Comparison of ENCODE assay signal across 19 cellular contexts in genomic region chr10:66365686-66366085, GRCh38.
DNase-seq lines count a peak whose midpoint lies in the region; ATAC-seq and TF ChIP-seq lines count a peak whose summit lies in the region.
"Had no signal": no experiment of that assay in that cellular context is flagged by ENCODE, and none has a peak within 500 bp of the region (broad histone marks: within the 10 kb centered on the region; RNA-seq: fewer than 3 reads in every experiment).

No MANE protein-coding gene starts in this region.

- no peaks in the 10 kb centered on the region for H3K9me3 ChIP-seq in adipocyte (ENCODE audit: control insufficient read depth, low read length)
- H3K9me3 ChIP-seq: A549 had no signal

- H3K18ac ChIP-seq in mesendoderm (ENCODE audit: low read length) = no peak overlapping the region

- H2BK120ac ChIP-seq in mesendoderm (ENCODE audit: low read depth, low read length) = no peak overlapping the region

- no peak overlapping the region for H3K27ac ChIP-seq in mesendoderm (ENCODE audit: low read depth, low read length)
- H3K27ac ChIP-seq: 22Rv1, A549, C4-2B had no signal

- no peak overlapping the region for H2BK15ac ChIP-seq in mesendoderm (replicated peaks; ENCODE audit: low read depth)

- peak overlapping the region; percentile 24 for H3K4ac ChIP-seq in mesendoderm (ENCODE audit: low read depth, low read length)

- no peak overlapping the region for H3K23ac ChIP-seq in mesendoderm (ENCODE audit: low read length)

- H3K4me1 ChIP-seq in adipocyte (ENCODE audit: control insufficient read depth, insufficient read depth, low read length) = no peaks in the 10 kb centered on the region
- no peaks in the 10 kb centered on the region for H3K4me1 ChIP-seq in mesendoderm (ENCODE audit: control insufficient read depth, low read depth, low read length)
- H3K4me1 ChIP-seq: A549 had no signal

- in situ Hi-C loops in astrocyte of the spinal cord (cut with HindIII; ENCODE audit: low sequenced_read_pairs) = no loop called here

- H3K9ac ChIP-seq in adipocyte (ENCODE audit: low read length) (no peak overlapping the region), mesendoderm (ENCODE audit: low read length) (no peak overlapping the region)

- no peak for TF ChIP-seq CTCF in astrocyte of the spinal cord (IDR thresholded peaks at IDR 0.05; ENCODE audit: low read depth, low read length)

- no peaks in the 10 kb centered on the region for H3K27me3 ChIP-seq in adipocyte (replicated peaks; ENCODE audit: control insufficient read depth, insufficient read depth, low read length)
- H3K27me3 ChIP-seq in mesendoderm (ENCODE audit: insufficient read depth, low read length, poor library complexity) = no peaks in the 10 kb centered on the region

- WGBS in mesendoderm (ENCODE audit: extremely low coverage, insufficient coverage, low lambda C conversion rate) = no CpG with 5 or more reads among the region's 2 CpGs

- H4K5ac ChIP-seq in mesendoderm (ENCODE audit: low read length) = no peak overlapping the region

- H3K79me2 ChIP-seq in mesendoderm (ENCODE audit: control insufficient read depth, insufficient read depth, low read length) = no peaks in the 10 kb centered on the region

- H3K4me3 ChIP-seq in adipocyte (ENCODE audit: low read length) = no peak overlapping the region
- no peak overlapping the region for H3K4me3 ChIP-seq in astrocyte of the spinal cord (ENCODE audit: low read depth, low read length)
- no peak overlapping the region for H3K4me3 ChIP-seq in mesendoderm (ENCODE audit: low read length)
- H3K4me3 ChIP-seq: A549 had no signal

- no peak overlapping the region for H4K8ac ChIP-seq in mesendoderm (ENCODE audit: low read depth, low read length)

- ATAC-seq in GM21515 (IDR thresholded peaks at IDR 0.05; ENCODE audit: unreplicated experiment) (no peak), HG03045 (IDR thresholded peaks at IDR 0.05; ENCODE audit: unreplicated experiment) (no peak)
- ATAC-seq: A549, HepG2 had no signal

- no peak overlapping the region for H3K4me2 ChIP-seq in mesendoderm (ENCODE audit: low read length)
- H3K4me2 ChIP-seq: A549 had no signal

- H3K56ac ChIP-seq in mesendoderm (ENCODE audit: low read length) = no peak overlapping the region

- no peak overlapping the region for H2AK5ac ChIP-seq in mesendoderm (ENCODE audit: low read length)

- DNase-seq in NCI-H446 treated with DMSO at 0.1 percent for 48 hours (lab: John Stamatoyannopoulos, UW) (peak; percentile 22), NCI-H446 (lab: John Stamatoyannopoulos, UW) (no peak), adipocyte (ENCODE audit: low read depth) (peak; percentile 24), astrocyte of the spinal cord (ENCODE audit: low read depth, low spot score) (peak; percentile 54), mesendoderm (no peak), NCI-H1436 (lab: John Stamatoyannopoulos, UW) (no peak)
- DNase-seq: AML-193; CD4-positive, alpha-beta T cell; DMS153; DMS79; GDM1; GOT3; H9 had no signal

- H2BK5ac ChIP-seq in mesendoderm (ENCODE audit: low read length) = no peak overlapping the region

- no peaks in the 10 kb centered on the region for H3K79me1 ChIP-seq in mesendoderm (ENCODE audit: low read length)

- no peaks in the 10 kb centered on the region for H3K36me3 ChIP-seq in adipocyte (ENCODE audit: control insufficient read depth, insufficient read depth, low read length, severe bottlenecking)
- H3K36me3 ChIP-seq in mesendoderm (ENCODE audit: control insufficient read depth, insufficient read depth, low read length) = no peaks in the 10 kb centered on the region

Comparison
In these comparisons a context has a peak if more than half of its experiments do, and no peak if none do; other contexts are left out.
1. DNase-seq: peak in NCI-H446 treated with DMSO at 0.1 percent for 48 hours (single experiment), adipocyte (single experiment) and astrocyte of the spinal cord (single experiment); none in NCI-H446 (0 of 2), mesendoderm (single experiment) and NCI-H1436 (single experiment).